14 cellular contexts compared by ENCODE assay signal in genomic region chr3:173502983-173503568, GRCh38.
A peak's percentile ranks its signal among the peaks of the same experiment; 100 is the strongest.
DNase-seq lines count a peak whose midpoint lies in the region; ATAC-seq and TF ChIP-seq lines count a peak whose summit lies in the region.
"Had no signal": no experiment of that assay in that cellular context is flagged by ENCODE, and none has a peak within 500 bp of the region (broad histone marks: within the 10 kb centered on the region; RNA-seq: fewer than 3 reads in every experiment).

No MANE protein-coding gene starts in this region.

- H3K4me1 ChIP-seq in SK-N-SH (ENCODE audit: control insufficient read depth in 1 of 2, insufficient read depth in 2 of 2, low read depth in 1 of 2, low read length in 1 of 2) (no peaks in the 10 kb centered on the region; a peak in 1 of 4 replicates), psoas muscle (no peaks in the 10 kb centered on the region)

- CTCF ChIA-PET in SK-N-SH (lab: Yijun Ruan, JAX), result no interaction called here

- no peaks in the 10 kb centered on the region for H3K9me3 Mint-ChIP-seq in activated T-helper 1 cell treated with anti-CD3 and anti-CD28 coated beads, Interleukin-12 subunit alpha, Interleukin-12 subunit beta, Interleukin-2, Interleukin-4 antibody, amounts not matched to agents 30 ng/mL and 10 ng/mL and 1 ng/mL, durations not matched to agents 14 hours and 24 hours and 36 hours

- ATAC-seq in psoas muscle (no peak), HG02759 (IDR thresholded peaks at IDR 0.05; ENCODE audit: unreplicated experiment) (no peak)

- H3K79me2 ChIP-seq in SK-N-SH (ENCODE audit: insufficient read depth), result no peaks in the 10 kb centered on the region

- no peak for TF ChIP-seq CTCF in SK-N-SH (IDR thresholded peaks at IDR 0.05)
- no peak for TF ChIP-seq CTCF in psoas muscle (IDR thresholded peaks at IDR 0.05)

- H3K36me3 ChIP-seq in SK-N-SH (replicated peaks in 1 of 2; ENCODE audit: control insufficient read depth in 1 of 2, insufficient read depth in 2 of 2, low read length in 1 of 2) (no peaks in the 10 kb centered on the region), psoas muscle (ENCODE audit: insufficient read depth in 1 of 2, low read depth in 1 of 2) (no peaks in the 10 kb centered on the region)
- H3K36me3 ChIP-seq: thoracic aorta had no signal

- DNase-seq in Daoy (ENCODE audit: low read depth) (peak; percentile 62), NCI-H1436 treated with DMSO at 0.1 percent for 48 hours (lab: John Stamatoyannopoulos, UW) (peak; percentile 62), SK-N-SH (no peak), iris pigment epithelial cell (ENCODE audit: low read depth) (peak; percentile 36), activated gamma-delta T cell treated with Interleukin-2 at 50 U/mL for 16 hours (no peak), psoas muscle (no peak)
- no peak for DNase-seq in activated T-helper 1 cell treated with anti-CD3 and anti-CD28 coated beads, Interleukin-12 subunit alpha, Interleukin-12 subunit beta, Interleukin-2, Interleukin-4 antibody, amounts not matched to agents 30 ng/mL and 10 ng/mL and 1 ng/mL, durations not matched to agents 14 hours and 24 hours and 36 hours (ENCODE audit: low spot score)
- DNase-seq: activated CD4-positive, CD25-positive, alpha-beta regulatory T cell; activated T-cell treated with anti-CD3 and anti-CD28 coated beads, Interleukin-2, amount 50 U/mL, for 48 hours; caudate nucleus; glutamatergic neuron had no signal

- H3K4me2 ChIP-seq in SK-N-SH, result no peak overlapping the region

- no peak for TF ChIP-seq RAD21 in SK-N-SH (IDR thresholded peaks at IDR 0.05; ENCODE audit: low read length)

- no peaks in the 10 kb centered on the region for H3K4me1 Mint-ChIP-seq in activated T-helper 1 cell treated with anti-CD3 and anti-CD28 coated beads, Interleukin-12 subunit alpha, Interleukin-12 subunit beta, Interleukin-2, Interleukin-4 antibody, amounts not matched to agents 30 ng/mL and 10 ng/mL and 1 ng/mL, durations not matched to agents 14 hours and 24 hours and 36 hours (ENCODE audit: low read depth)

- H3K9ac ChIP-seq in SK-N-SH, result no peak overlapping the region

- no peaks in the 10 kb centered on the region for H3K27me3 Mint-ChIP-seq in activated T-helper 1 cell treated with anti-CD3 and anti-CD28 coated beads, Interleukin-12 subunit alpha, Interleukin-12 subunit beta, Interleukin-2, Interleukin-4 antibody, amounts not matched to agents 30 ng/mL and 10 ng/mL and 1 ng/mL, durations not matched to agents 14 hours and 24 hours and 36 hours (ENCODE audit: insufficient read depth)
- H3K27me3 Mint-ChIP-seq: progenitor cell of endocrine pancreas had no signal

- peaks cover 3% of the 10 kb centered on the region for H3F3A ChIP-seq in SK-N-SH (replicated peaks; ENCODE audit: insufficient read depth)

- H2AFZ ChIP-seq in SK-N-SH (ENCODE audit: low read depth), result 0 out of 2 replicates have a peak overlapping the region, but pooled peaks have one; percentile 14

- H3K27ac ChIP-seq in SK-N-SH (ENCODE audit: low read depth in 2 of 2, low read length in 1 of 2), result no peak overlapping the region; a peak in 1 of 4 replicates
- no peak overlapping the region for H3K27ac ChIP-seq in psoas muscle
- H3K27ac ChIP-seq: thoracic aorta had no signal

- H3K4me3 ChIP-seq in SK-N-SH (ENCODE audit: low read depth in 2 of 2, low read length in 1 of 2) (no peak overlapping the region), psoas muscle (no peak overlapping the region)
- H3K4me3 ChIP-seq: thoracic aorta had no signal

- 14% methylated on average over 4 of the region's 4 CpGs for WGBS in SK-N-SH (ENCODE audit: low lambda C conversion rate)
- 15 to 19% (median 19%) methylated on average over 4 of the region's 4 CpGs for WGBS in psoas muscle, 3 donors

- H3K36me3 Mint-ChIP-seq in activated T-helper 1 cell treated with anti-CD3 and anti-CD28 coated beads, Interleukin-12 subunit alpha, Interleukin-12 subunit beta, Interleukin-2, Interleukin-4 antibody, amounts not matched to agents 30 ng/mL and 10 ng/mL and 1 ng/mL, durations not matched to agents 14 hours and 24 hours and 36 hours (ENCODE audit: low read depth), result no peaks in the 10 kb centered on the region

- no peak for TF ChIP-seq EP300 in SK-N-SH (IDR thresholded peaks at IDR 0.05; ENCODE audit: borderline replicate concordance in 1 of 2, low read depth in 1 of 2, low read length in 1 of 2)

- no peaks in the 10 kb centered on the region for H3K9me3 ChIP-seq in SK-N-SH
- no peaks in the 10 kb centered on the region for H3K9me3 ChIP-seq in psoas muscle
- H3K9me3 ChIP-seq: thoracic aorta had no signal

- no peaks in the 10 kb centered on the region for H3K27me3 ChIP-seq in SK-N-SH (ENCODE audit: insufficient read depth)
- no peaks in the 10 kb centered on the region for H3K27me3 ChIP-seq in psoas muscle (ENCODE audit: insufficient read depth in 3 of 3, low read length in 2 of 3)

- no peaks in the 10 kb centered on the region for H4K20me1 ChIP-seq in SK-N-SH (ENCODE audit: insufficient read depth)

- intact Hi-C loops in activated T-helper 1 cell treated with anti-CD3 and anti-CD28 coated beads, Interleukin-12 subunit alpha, Interleukin-12 subunit beta, Interleukin-2, Interleukin-4 antibody, amounts not matched to agents 30 ng/mL and 10 ng/mL and 1 ng/mL, durations not matched to agents 14 hours and 24 hours and 36 hours (cut with micrococcal nuclease), result no loop called here
- intact Hi-C loops in psoas muscle (cut with DNase I), result no loop called here

- no peak overlapping the region for H3K4me3 Mint-ChIP-seq in activated T-helper 1 cell treated with anti-CD3 and anti-CD28 coated beads, Interleukin-12 subunit alpha, Interleukin-12 subunit beta, Interleukin-2, Interleukin-4 antibody, amounts not matched to agents 30 ng/mL and 10 ng/mL and 1 ng/mL, durations not matched to agents 14 hours and 24 hours and 36 hours

- no peak overlapping the region for H3K27ac Mint-ChIP-seq in activated T-helper 1 cell treated with anti-CD3 and anti-CD28 coated beads, Interleukin-12 subunit alpha, Interleukin-12 subunit beta, Interleukin-2, Interleukin-4 antibody, amounts not matched to agents 30 ng/mL and 10 ng/mL and 1 ng/mL, durations not matched to agents 14 hours and 24 hours and 36 hours
- H3K27ac Mint-ChIP-seq: progenitor cell of endocrine pancreas had no signal

- POLR2A ChIA-PET in SK-N-SH (lab: Yijun Ruan, JAX), result no interaction called here

- H3K9me2 ChIP-seq in SK-N-SH, result no peaks in the 10 kb centered on the region

TF ChIP-seq in SK-N-SH, 30 proteins besides CTCF, POLR2A, EP300 and RAD21:
- TF ChIP-seq NFIC (IDR thresholded peaks at IDR 0.05; ENCODE audit: borderline replicate concordance), result peak; percentile 63
- TF ChIP-seq TAF1 (IDR thresholded peaks at IDR 0.05; ENCODE audit: borderline replicate concordance, low read depth, low read length), result no peak
- no peak for TF ChIP-seq ZBTB33 (IDR thresholded peaks at IDR 0.05; ENCODE audit: borderline replicate concordance, low read depth)
- peak; percentile 47 for TF ChIP-seq PBX3 (IDR thresholded peaks at IDR 0.05)

Comparison
In these comparisons a context has a peak if more than half of its experiments do, and no peak if none do; other contexts are left out.
1. DNase-seq: peak in Daoy (single experiment), NCI-H1436 treated with DMSO at 0.1 percent for 48 hours (single experiment) and iris pigment epithelial cell (single experiment); none in SK-N-SH (single experiment), activated gamma-delta T cell treated with Interleukin-2 at 50 U/mL for 16 hours (single experiment), activated T-helper 1 cell treated with anti-CD3 and anti-CD28 coated beads, Interleukin-12 subunit alpha, Interleukin-12 subunit beta, Interleukin-2, Interleukin-4 antibody, amounts not matched to agents 30 ng/mL and 10 ng/mL and 1 ng/mL, durations not matched to agents 14 hours and 24 hours and 36 hours (single experiment) and psoas muscle (0 of 2).